In the genomic region with DNA sequence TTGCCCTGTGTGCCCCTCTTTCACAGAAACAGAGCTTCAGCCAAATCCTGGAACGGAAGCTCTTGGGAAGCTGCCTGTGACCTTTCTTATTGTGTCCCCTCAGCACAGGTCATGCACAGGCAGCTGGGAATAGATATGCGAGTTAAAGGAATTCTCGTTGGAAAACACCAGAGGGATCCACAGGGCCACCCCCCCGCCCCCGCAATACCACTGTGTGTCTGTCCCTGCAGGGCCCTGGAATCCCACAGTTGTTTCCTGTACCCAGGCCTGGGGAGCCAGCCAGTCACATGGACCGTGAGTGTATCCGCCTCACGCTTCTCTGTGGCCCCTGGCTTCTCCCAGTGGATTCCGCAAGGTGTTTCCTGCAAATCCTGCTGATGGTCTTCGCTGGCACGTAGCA, we compare ENCODE assay signal across 16 cellular contexts. TPM values are rescaled to one million over a fixed set of nuclear protein-coding genes. Genes with fewer than 3 reads are reported as not detected.
DNase-seq lines count a peak whose midpoint lies in the region; ATAC-seq and TF ChIP-seq lines count a peak whose summit lies in the region.
"Had no signal": no experiment of that assay in that cellular context is flagged by ENCODE, and none has a peak within 500 bp of the region (broad histone marks: within the 10 kb centered on the region; RNA-seq: fewer than 3 reads in every experiment).

No MANE protein-coding gene starts in this region.

- WGBS in upper lobe of left lung, 2 donors = 62 to 64% methylated on average over 11 of the region's 11 CpGs

- H3K4me3 ChIP-seq in choroid plexus epithelial cell (ENCODE audit: low read depth, low read length) (no peak overlapping the region), right atrium auricular region (no peak overlapping the region), upper lobe of left lung (no peak overlapping the region)

- TF ChIP-seq CTCF in choroid plexus epithelial cell (conservative IDR thresholded peaks at IDR 0.05; ENCODE audit: low read depth, low read length) (no peak), right atrium auricular region (IDR thresholded peaks at IDR 0.05) (no peak), neural crest cell (conservative IDR thresholded peaks at IDR 0.05) (no peak), upper lobe of left lung (IDR thresholded peaks at IDR 0.05) (no peak)

- peak overlapping the region; percentile 79 for H3K27ac Mint-ChIP-seq in neural crest cell (ENCODE audit: unreplicated experiment)

- ATAC-seq in upper lobe of left lung (ENCODE audit: low FRiP score in 2 of 2) (peak; percentile 10 to 62), GM19035 (IDR thresholded peaks at IDR 0.05; ENCODE audit: unreplicated experiment) (no peak), GM18502 (IDR thresholded peaks at IDR 0.05; ENCODE audit: poor library complexity, unreplicated experiment) (no peak)
- ATAC-seq: HCT116; stimulated activated naive CD8-positive, alpha-beta T cell treated with anti-CD3 and anti-CD28 coated beads, Interleukin-15, Interleukin-2, amounts not matched to agents 100 U/mL and 50 U/mL, for 24 hours had no signal

- TF ChIP-seq POLR2A in upper lobe of left lung (IDR thresholded peaks at IDR 0.05) = no peak

- H3K36me3 Mint-ChIP-seq in neural crest cell (ENCODE audit: low read depth) = no peaks in the 10 kb centered on the region

- H3K4me1 ChIP-seq in right atrium auricular region (peaks cover 0 to 98% of the 10 kb centered on the region in 2 donors), upper lobe of left lung (peaks cover 69 to 97% (median 75%) of the 10 kb centered on the region in 4 donors)

- no peak for TF ChIP-seq EP300 in upper lobe of left lung (IDR thresholded peaks at IDR 0.05)

- intact Hi-C loops in posterior vena cava (cut with DNase I) = loop anchor here in 1 of 2 donors (10.0 kb wide), 1 partner anchor 424 kb away; no protein-coding TSS in a partner anchor

- no peaks in the 10 kb centered on the region for H3K9me3 ChIP-seq in right atrium auricular region
- H3K9me3 ChIP-seq in upper lobe of left lung = no peaks in the 10 kb centered on the region

- no peaks in the 10 kb centered on the region for H3K9me3 Mint-ChIP-seq in neural crest cell

- peaks cover 40% of the 10 kb centered on the region for H3K4me1 Mint-ChIP-seq in neural crest cell

- H3K27me3 ChIP-seq in right atrium auricular region (no peaks in the 10 kb centered on the region), upper lobe of left lung (no peaks in the 10 kb centered on the region)

- H3K4me3 Mint-ChIP-seq in neural crest cell = no peak overlapping the region

- peaks cover 67% of the 10 kb centered on the region for H3K36me3 ChIP-seq in right atrium auricular region
- peaks cover 0 to 83% (median 10%) of the 10 kb centered on the region in 4 donors for H3K36me3 ChIP-seq in upper lobe of left lung

- H3K27me3 Mint-ChIP-seq in neural crest cell (ENCODE audit: low read depth) = no peaks in the 10 kb centered on the region

- peak; percentile 26 for DNase-seq in choroid plexus epithelial cell (ENCODE audit: low read depth)
- peak; percentile 79 for DNase-seq in right atrium auricular region (ENCODE audit: low spot score)
- peak; percentile 16 for DNase-seq in neural crest cell (ENCODE audit: low read depth, low spot score)
- peak; percentile 34 to 47 for DNase-seq in upper lobe of left lung
- DNase-seq in posterior vena cava (ENCODE audit: low spot score) = no peak
- DNase-seq: activated CD4-positive, alpha-beta T cell treated with anti-CD3 and anti-CD28 coated beads for 4 hours; activated T-cell treated with anti-CD3 and anti-CD28 coated beads, Interleukin-2, amount 50 U/mL, for 48 hours; effector memory CD4-positive, alpha-beta T cell; glutamatergic neuron; NCI-H226; stimulated activated naive CD8-positive, alpha-beta T cell treated with anti-CD3 and anti-CD28 coated beads, Interleukin-15, Interleukin-2, amounts not matched to agents 100 U/mL and 50 U/mL, for 24 hours had no signal

- peak overlapping the region; percentile 71 to 73 for H3K27ac ChIP-seq in right atrium auricular region
- peak overlapping the region; percentile 34 to 73 (median 61) for H3K27ac ChIP-seq in upper lobe of left lung
- H3K27ac ChIP-seq: C4-2B had no signal

RNA-seq across cellular contexts. Expression of a gene that starts 29.0 kb away (rescaled TPM):
- 100 to 1,000 TPM; 625 to 711 TPM for total RNA-seq in right atrium auricular region
- 20.7 and 21.6 TPM in 2 replicates for total RNA-seq in neural crest cell
- total RNA-seq in upper lobe of left lung = 100 to 1,000 TPM; 196 to 659 (median 531) TPM
- 100 to 1,000 TPM; 344 to 654 TPM for total RNA-seq in posterior vena cava
- total RNA-seq: T-helper 1 cell treated with Interleukin-12 subunit alpha and Interleukin-12 subunit beta and Interleukin-4 antibody, amounts not matched to agents 30 ng/mL and 1 ng/mL, for 36 hours had no signal

Comparison
In these comparisons a context has a peak if more than half of its experiments do, and no peak if none do; other contexts are left out.
1. ATAC-seq: peak in upper lobe of left lung (2 of 2); none in GM19035 (single experiment) and GM18502 (single experiment).